In genomic region chr4:77240469-77241066, GRCh38 we compare ENCODE assay signal across 8 cellular contexts.
A peak's percentile ranks its signal among the peaks of the same experiment; 100 is the strongest.
DNase-seq lines count a peak whose midpoint lies in the region; ATAC-seq, FAIRE-seq and TF ChIP-seq lines count a peak whose summit lies in the region.

No MANE protein-coding gene starts in this region.

- no peak overlapping the region for H3K4me3 Mint-ChIP-seq in stimulated activated naive B cell treated with anti-CD40 and anti-IgM and Interleukin-4, amounts not matched to agents 10 μg/mL and 1 μg/mL and 100 μg/mL, for 72 hours

- no peaks in the 10 kb centered on the region for H3K4me1 ChIP-seq in endothelial cell of umbilical vein (ENCODE audit: control insufficient read depth, extremely low read depth, insufficient read depth, low read length)

- intact Hi-C loops in endothelial cell of umbilical vein (cut with micrococcal nuclease), result loop anchor here (1.0 to 2.0 kb wide), 3 partner anchors 69 to 360 kb away; no protein-coding TSS in a partner anchor

- DNase-seq in ACHN (peak; percentile 53), NCI-H774 (lab: John Stamatoyannopoulos, UW) (peak; percentile 18), endothelial cell of umbilical vein (ENCODE audit: low read depth, low spot score) (peak; percentile 56), myocyte (ENCODE audit: low read depth) (peak; percentile 71)
- peak; percentile 82 for DNase-seq in activated CD8-positive, alpha-beta memory T cell treated with anti-CD3 and anti-CD28 coated beads for 24 hours
- peak; percentile 51 for DNase-seq in stimulated activated naive B cell treated with anti-CD40 and anti-IgM and Interleukin-4, amounts not matched to agents 10 μg/mL and 1 μg/mL and 100 μg/mL, for 72 hours

- H4K20me1 ChIP-seq in endothelial cell of umbilical vein (replicated peaks; ENCODE audit: control insufficient read depth, extremely low read depth, insufficient read depth, low read length), result no peaks in the 10 kb centered on the region

- ATAC-seq in GM18520 (IDR thresholded peaks at IDR 0.05; ENCODE audit: unreplicated experiment), result peak; percentile 65
- peak; percentile 86 for ATAC-seq in HG03159 (IDR thresholded peaks at IDR 0.05; ENCODE audit: unreplicated experiment)
- peak; percentile 92 to 93 for ATAC-seq in stimulated activated naive B cell treated with anti-CD40 and anti-IgM and Interleukin-4, amounts not matched to agents 10 μg/mL and 1 μg/mL and 100 μg/mL, for 72 hours (replicated peaks)

- dilution Hi-C loops in endothelial cell of umbilical vein (cut with MboI; ENCODE audit: extremely low pct_ligation_motif_present, low sequenced_read_pairs), result no loop called here

- H3K36me3 Mint-ChIP-seq in stimulated activated naive B cell treated with anti-CD40 and anti-IgM and Interleukin-4, amounts not matched to agents 10 μg/mL and 1 μg/mL and 100 μg/mL, for 72 hours, result peaks cover 0 to 6% of the 10 kb centered on the region in 2 donors

- peaks cover 2 to 4% of the 10 kb centered on the region in 2 experiments for H3K27me3 ChIP-seq in endothelial cell of umbilical vein (ENCODE audit: control insufficient read depth in 2 of 2, insufficient read depth in 2 of 2, low read length in 2 of 2)

- no peak overlapping the region for H3K4me2 ChIP-seq in endothelial cell of umbilical vein (ENCODE audit: insufficient read depth, low read length)

- peak; percentile 70 to 84 for TF ChIP-seq CTCF in endothelial cell of umbilical vein (IDR thresholded peaks at IDR 0.05; ENCODE audit: extremely low read depth in 1 of 2, insufficient read depth in 1 of 2, low read depth in 1 of 2, low read length in 2 of 2)

- H3K36me3 ChIP-seq in endothelial cell of umbilical vein (ENCODE audit: control insufficient read depth in 2 of 2, extremely low read depth in 1 of 2, insufficient read depth in 2 of 2, low read length in 2 of 2), result no peaks in the 10 kb centered on the region

- H3K9me3 Mint-ChIP-seq in stimulated activated naive B cell treated with anti-CD40 and anti-IgM and Interleukin-4, amounts not matched to agents 10 μg/mL and 1 μg/mL and 100 μg/mL, for 72 hours, result peaks cover 0 to 4% of the 10 kb centered on the region in 2 donors

- peak overlapping the region; percentile 10 for H3K27ac Mint-ChIP-seq in stimulated activated naive B cell treated with anti-CD40 and anti-IgM and Interleukin-4, amounts not matched to agents 10 μg/mL and 1 μg/mL and 100 μg/mL, for 72 hours

- peaks cover 3 to 8% of the 10 kb centered on the region in 2 donors for H3K4me1 Mint-ChIP-seq in stimulated activated naive B cell treated with anti-CD40 and anti-IgM and Interleukin-4, amounts not matched to agents 10 μg/mL and 1 μg/mL and 100 μg/mL, for 72 hours

- FAIRE-seq in endothelial cell of umbilical vein (lab: Jason Lieb, UNC), result peak; percentile 77

- no peak overlapping the region for H3K27ac ChIP-seq in endothelial cell of umbilical vein (ENCODE audit: insufficient read depth, low read depth, low read length)

- no peak for TF ChIP-seq POLR2A in endothelial cell of umbilical vein (IDR thresholded peaks at IDR 0.05; ENCODE audit: low read depth, low read length)

- POLR2A ChIA-PET in endothelial cell of umbilical vein (lab: Charles Lee), result no interaction called here

- in situ Hi-C loops in ACHN (cut with HindIII; ENCODE audit: low pct_ligation_motif_present, low pct_unique_long_range_greater_than_20kb, low sequenced_read_pairs), result no loop called here

- H2AFZ ChIP-seq in endothelial cell of umbilical vein (ENCODE audit: low read depth, low read length), result no peak overlapping the region

- H3K79me2 ChIP-seq in endothelial cell of umbilical vein (ENCODE audit: control insufficient read depth, insufficient read depth, low read length), result no peaks in the 10 kb centered on the region

- no TSS peak for BruUV-seq in endothelial cell of umbilical vein (replicated peaks; lab: Mats Ljungman, UMichigan)

- no peak overlapping the region for H3K4me3 ChIP-seq in endothelial cell of umbilical vein (replicated peaks in 1 of 3; ENCODE audit: insufficient read depth in 1 of 3, low read depth in 1 of 3, low read length in 3 of 3)

- CTCF ChIA-PET in endothelial cell of umbilical vein (lab: Charles Lee), result interaction anchor here (0.6 to 6.4 kb wide), 6 partner anchors 10 to 231 kb away, joined by 3 to 116 read pairs (median 6); no protein-coding TSS in a partner anchor

- H3K9me3 ChIP-seq in endothelial cell of umbilical vein (replicated peaks; ENCODE audit: control insufficient read depth, insufficient read depth, low read length), result no peaks in the 10 kb centered on the region

- H3K9ac ChIP-seq in endothelial cell of umbilical vein (replicated peaks; ENCODE audit: extremely low read depth, insufficient read depth, low read length), result no peak overlapping the region

- no peaks in the 10 kb centered on the region for H3K9me1 ChIP-seq in endothelial cell of umbilical vein (replicated peaks; ENCODE audit: control insufficient read depth, extremely low read depth, insufficient read depth, low read length)

- peaks cover 6 to 8% of the 10 kb centered on the region in 2 donors for H3K27me3 Mint-ChIP-seq in stimulated activated naive B cell treated with anti-CD40 and anti-IgM and Interleukin-4, amounts not matched to agents 10 μg/mL and 1 μg/mL and 100 μg/mL, for 72 hours

TF ChIP-seq in endothelial cell of umbilical vein, 7 proteins besides CTCF, POLR2A, EP300 and RAD21:
- TF ChIP-seq MYC (IDR thresholded peaks at IDR 0.05; ENCODE audit: low read depth, low read length) (no peak), EZH2 (IDR thresholded peaks at IDR 0.05; ENCODE audit: borderline replicate concordance, low read depth, low read length, severe bottlenecking) (no peak), MAX (IDR thresholded peaks at IDR 0.05; ENCODE audit: insufficient read depth, insufficient read length) (no peak), FOS (IDR thresholded peaks at IDR 0.05; ENCODE audit: borderline replicate concordance, insufficient read depth, low read length) (no peak), GATA2 (IDR thresholded peaks at IDR 0.05; ENCODE audit: insufficient read depth, insufficient read length, low read depth, low read length) (no peak), JUN (IDR thresholded peaks at IDR 0.05; ENCODE audit: borderline replicate concordance, insufficient read depth, insufficient read length, low read depth) (no peak), POLR2AphosphoS5 (IDR thresholded peaks at IDR 0.05; ENCODE audit: insufficient read depth, low read depth, low read length) (no peak)

Comparison
In these comparisons a context has a peak if more than half of its experiments do, and no peak if none do; other contexts are left out.
1. DNase-seq: peak in every context shown above with its lines; median percentile 82 in activated CD8-positive, alpha-beta memory T cell treated with anti-CD3 and anti-CD28 coated beads for 24 hours; 71 in myocyte; 56 in endothelial cell of umbilical vein; 53 in ACHN; 51 in stimulated activated naive B cell treated with anti-CD40 and anti-IgM and Interleukin-4, amounts not matched to agents 10 μg/mL and 1 μg/mL and 100 μg/mL, for 72 hours; 18 in NCI-H774.